8 cellular contexts compared by ENCODE assay signal in genomic region chr1:8031176-8031785, GRCh38. TPM values are rescaled to one million over a fixed set of nuclear protein-coding genes. Genes with fewer than 3 reads are reported as not detected.
A peak's percentile ranks its signal among the peaks of the same experiment; 100 is the strongest.
DNase-seq lines count a peak whose midpoint lies in the region; ATAC-seq and TF ChIP-seq lines count a peak whose summit lies in the region.

No MANE protein-coding gene starts in this region.

- H3K27me3 ChIP-seq in right atrium auricular region, result no peaks in the 10 kb centered on the region
- no peaks in the 10 kb centered on the region for H3K27me3 ChIP-seq in right cardiac atrium (ENCODE audit: control insufficient read depth, insufficient read depth)
- H3K27me3 ChIP-seq in colonic mucosa, result no peaks in the 10 kb centered on the region
- no peaks in the 10 kb centered on the region for H3K27me3 ChIP-seq in ovary

- no peaks in the 10 kb centered on the region for H3K36me3 ChIP-seq in right atrium auricular region
- no peaks in the 10 kb centered on the region for H3K36me3 ChIP-seq in colonic mucosa
- no peaks in the 10 kb centered on the region for H3K36me3 ChIP-seq in ovary

- 79% methylated on average over 9 of the region's 9 CpGs for WGBS in right cardiac atrium
- WGBS in ovary, 3 donors, result 68 to 71% (median 71%) methylated on average over 9 of the region's 9 CpGs

- DNase-seq in right atrium auricular region (ENCODE audit: low spot score) (no peak), right cardiac atrium (no peak), NCI-H524 treated with DMSO at 0.1 percent for 48 hours (lab: John Stamatoyannopoulos, UW) (peak; percentile 7), colonic mucosa (no peak), ovary (peak in 2 of 5 donors; percentile 47 to 53), left lobe of liver (ENCODE audit: low spot score) (no peak), OCI-M2 (lab: John Stamatoyannopoulos, UW; ENCODE audit: unreplicated experiment) (no peak)
- no peak for DNase-seq in activated naive CD4-positive, alpha-beta T cell (lab: John Stamatoyannopoulos, UW)

- TF ChIP-seq POLR2A in ovary (IDR thresholded peaks at IDR 0.05), result no peak

- no peak for TF ChIP-seq EP300 in ovary (IDR thresholded peaks at IDR 0.05)

- no peak overlapping the region for H3K27ac ChIP-seq in right atrium auricular region
- no peak overlapping the region for H3K27ac ChIP-seq in right cardiac atrium (ENCODE audit: low read length)
- no peak overlapping the region for H3K27ac ChIP-seq in colonic mucosa
- H3K27ac ChIP-seq in ovary, result no peak overlapping the region

- H3K9me3 ChIP-seq in right atrium auricular region (no peaks in the 10 kb centered on the region), right cardiac atrium (ENCODE audit: control insufficient read depth, low read length) (no peaks in the 10 kb centered on the region), colonic mucosa (no peaks in the 10 kb centered on the region), ovary (no peaks in the 10 kb centered on the region)

- H3K9ac ChIP-seq in colonic mucosa (ENCODE audit: low read depth in 2 of 2, low read length in 2 of 2), result no peak overlapping the region

- H3K4me1 ChIP-seq in right atrium auricular region (peaks cover 0 to 29% of the 10 kb centered on the region in 2 donors), right cardiac atrium (ENCODE audit: control insufficient read depth, insufficient read depth, low read length) (peaks cover 2% of the 10 kb centered on the region), colonic mucosa (peaks cover 4% of the 10 kb centered on the region), ovary (ENCODE audit: insufficient read depth) (peaks cover 7% of the 10 kb centered on the region)

- intact Hi-C loops in right cardiac atrium (cut with DNase I), result loop anchor here in 2 of 4 donors (5.0 to 10.0 kb wide), 2 partner anchors 184 to 281 kb away; no protein-coding TSS in a partner anchor
- intact Hi-C loops in colonic mucosa (cut with DNase I), result loop anchor here (2.0 kb wide), 1 partner anchor 284 kb away; no protein-coding TSS in a partner anchor
- intact Hi-C loops in ovary (cut with DNase I), result loop anchor here (5.0 to 10.0 kb wide), 6 partner anchors 49 to 281 kb away; no protein-coding TSS in a partner anchor

- TF ChIP-seq CTCF in right atrium auricular region (IDR thresholded peaks at IDR 0.05), result peak; percentile 59 to 80
- peak; percentile 53 for TF ChIP-seq CTCF in colonic mucosa (IDR thresholded peaks at IDR 0.05)
- peak; percentile 41 to 88 (median 74) for TF ChIP-seq CTCF in ovary (IDR thresholded peaks at IDR 0.05)

- ATAC-seq in right cardiac atrium, result no peak
- no peak for ATAC-seq in left lobe of liver

- H3K4me3 ChIP-seq in right atrium auricular region, result no peak overlapping the region
- H3K4me3 ChIP-seq in right cardiac atrium (ENCODE audit: low read length), result no peak overlapping the region
- H3K4me3 ChIP-seq in colonic mucosa, result no peak overlapping the region
- H3K4me3 ChIP-seq in ovary, result no peak overlapping the region

RNA-seq across cellular contexts. Expression of gene ERRFI1, which starts 5.2 kb away (rescaled TPM):
- total RNA-seq in right atrium auricular region (10 to 100 TPM; 33.0 to 34.5 TPM), right cardiac atrium (10 to 100 TPM in 3 of 4 donors, 1 to 10 TPM in 1; 9.8 to 16.9 (median 15.0) TPM), colonic mucosa (10 to 100 TPM; 22.3 to 45.5 TPM), ovary (100 to 1,000 TPM in 5 of 7 donors, 10 to 100 TPM in 2; 61.3 to 256 (median 110) TPM), left lobe of liver (316 TPM)
- polyA plus RNA-seq in right cardiac atrium (12.8 TPM), ovary (10 to 100 TPM; 72.2 to 94.1 TPM)
